In genomic region chr12:34431509-34431908, GRCh38 we compare ENCODE assay signal across 6 cellular contexts.
DNase-seq lines count a peak whose midpoint lies in the region; ATAC-seq and TF ChIP-seq lines count a peak whose summit lies in the region.
"Not testable (repeated sequence)": the region's sequence is repeated elsewhere in the genome, so short reads cannot be mapped to it uniquely, and the experiment has no call there.

No MANE protein-coding gene starts in this region.

- H3K4me3 Mint-ChIP-seq in type B pancreatic cell, result not testable (repeated sequence)

- H3K36me3 Mint-ChIP-seq in type B pancreatic cell, result not testable (repeated sequence)

- not testable (repeated sequence) for H3K36me3 ChIP-seq in sigmoid colon

- H3K4me1 Mint-ChIP-seq in type B pancreatic cell (ENCODE audit: unreplicated experiment), result not testable (repeated sequence)

- not testable (repeated sequence) for H3K27ac Mint-ChIP-seq in type B pancreatic cell

- H3K27me3 Mint-ChIP-seq in type B pancreatic cell, result not testable (repeated sequence)

- H3K9me3 Mint-ChIP-seq in type B pancreatic cell, result not testable (repeated sequence)

- H3K27me3 ChIP-seq in sigmoid colon, result not testable (repeated sequence)

- not testable (repeated sequence) for H3K4me1 ChIP-seq in sigmoid colon

- H3K27ac ChIP-seq in sigmoid colon, result not testable (repeated sequence)

- intact Hi-C loops in left ventricle myocardium superior (cut with micrococcal nuclease); posterior vena cava (cut with DNase I); sigmoid colon (cut with DNase I): not testable (repeated sequence)

- peak; percentile 26 for DNase-seq in activated CD8-positive, alpha-beta memory T cell treated with anti-CD3 and anti-CD28 coated beads for 24 hours
- DNase-seq in left ventricle myocardium superior (peak; percentile 5), mesenteric fat pad (ENCODE audit: low spot score) (peak; percentile 53), posterior vena cava (ENCODE audit: low spot score) (peak; percentile 6), sigmoid colon (peak; percentile 25), type B pancreatic cell (ENCODE audit: extremely low spot score, unreplicated experiment) (peak; percentile 25)

- WGBS in sigmoid colon, 2 donors, result 77 to 79% methylated on average over 4 of the region's 4 CpGs

- TF ChIP-seq EP300 in sigmoid colon (IDR thresholded peaks at IDR 0.05), result not testable (repeated sequence)

- H3K4me3 ChIP-seq in sigmoid colon, result not testable (repeated sequence)

- H3K9me3 ChIP-seq in sigmoid colon, result peaks cover 0 to 16% (median 7%) of the 10 kb centered on the region in 4 donors

- TF ChIP-seq POLR2A in sigmoid colon (IDR thresholded peaks at IDR 0.05), result not testable (repeated sequence)

- TF ChIP-seq CTCF in sigmoid colon (IDR thresholded peaks at IDR 0.05); type B pancreatic cell (conservative IDR thresholded peaks at IDR 0.05): not testable (repeated sequence)

- not testable (repeated sequence) for ATAC-seq in left ventricle myocardium superior
